In the genomic region with DNA sequence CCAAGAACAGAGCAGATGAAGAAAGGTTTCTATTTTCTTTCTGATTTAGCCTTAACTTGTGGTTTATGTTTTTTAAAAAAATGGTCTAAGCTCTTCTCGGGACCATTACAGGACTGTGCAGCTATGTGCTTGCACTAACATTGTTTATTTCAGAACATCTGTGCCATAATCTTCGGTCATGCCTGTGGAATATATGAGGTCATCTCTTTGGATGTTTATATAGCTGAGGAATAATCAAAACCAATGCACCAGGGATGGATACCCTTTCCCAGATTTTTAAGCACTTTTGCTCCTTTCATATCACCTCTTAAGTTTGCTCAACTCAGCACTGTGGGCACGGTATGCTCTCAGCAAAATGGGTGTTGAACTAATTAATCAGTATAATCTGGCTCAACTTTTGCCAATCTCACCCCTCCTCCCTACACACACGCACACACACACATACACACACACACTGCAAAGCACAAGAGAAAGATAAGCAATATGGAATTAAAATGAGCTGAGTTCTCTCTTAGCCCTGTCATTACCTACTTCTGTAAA, we compare ENCODE assay signal across 17 cellular contexts.
A peak's percentile ranks its signal among the peaks of the same experiment; 100 is the strongest.
DNase-seq lines count a peak whose midpoint lies in the region; ATAC-seq and TF ChIP-seq lines count a peak whose summit lies in the region.
"Had no signal": no experiment of that assay in that cellular context is flagged by ENCODE, and none has a peak within 500 bp of the region (broad histone marks: within the 10 kb centered on the region; RNA-seq: fewer than 3 reads in every experiment).

No MANE protein-coding gene starts in this region.

- POLR2A ChIA-PET in AG04450 (lab: Yijun Ruan, JAX): interaction anchor here (0.6 to 1.5 kb wide), 8 partner anchors 11 to 940 kb away, joined by 3 to 12 read pairs (median 4); partner anchors contain the start of gene MEX3B

- DNase-seq in AG04450 (ENCODE audit: low read depth, low spot score) (peak; percentile 93), HCEC 1CT (peak; percentile 35), brain microvascular endothelial cell (peak; percentile 9), mesenchymal stem cell (peak; percentile 84)
- DNase-seq: ACHN; activated CD4-positive, alpha-beta T cell treated with anti-CD3 and anti-CD28 coated beads, Interleukin-2, amount 50 U/mL, for 1 hour; amniotic stem cell; CD4-positive, alpha-beta T cell; gastrocnemius medialis; left colon; NCI-H1417 treated with DMSO at 0.1 percent for 48 hours; NCI-H526; SIG-M5 had no signal

- in situ Hi-C loops in brain microvascular endothelial cell (cut with HindIII; ENCODE audit: low pct_ligation_motif_present, low sequenced_read_pairs): no loop called here

- no peak overlapping the region for H2BK12ac ChIP-seq in mesenchymal stem cell (ENCODE audit: low read length in 2 of 2)

- no peak overlapping the region for H4K8ac ChIP-seq in mesenchymal stem cell (ENCODE audit: low read length)

- H4K91ac ChIP-seq in mesenchymal stem cell (ENCODE audit: low read length): no peak overlapping the region

- no peak overlapping the region for H2BK15ac ChIP-seq in mesenchymal stem cell (ENCODE audit: low read depth, poor library complexity, severe bottlenecking)

- H3K27ac ChIP-seq in AG04450 (ENCODE audit: low read depth, low read length) (peak overlapping the region; percentile 97), brain microvascular endothelial cell (no peak overlapping the region), mesenchymal stem cell (ENCODE audit: low read length, poor library complexity, severe bottlenecking) (no peak overlapping the region)
- H3K27ac ChIP-seq: gastrocnemius medialis had no signal

- H3K36me3 ChIP-seq in brain microvascular endothelial cell (replicated peaks) (no peaks in the 10 kb centered on the region), mesenchymal stem cell (ENCODE audit: control insufficient read depth in 1 of 2, insufficient read depth in 2 of 2, low read depth in 1 of 2, low read length in 2 of 2) (no peaks in the 10 kb centered on the region)
- H3K36me3 ChIP-seq: gastrocnemius medialis had no signal

- H2AFZ ChIP-seq in mesenchymal stem cell (ENCODE audit: low read depth, low read length): no peak overlapping the region

- ATAC-seq in HG03135 (IDR thresholded peaks at IDR 0.05; ENCODE audit: unreplicated experiment) (no peak), HG02973 (IDR thresholded peaks at IDR 0.05; ENCODE audit: unreplicated experiment) (no peak), GM21737 (IDR thresholded peaks at IDR 0.05; ENCODE audit: unreplicated experiment) (no peak), HG03280 (IDR thresholded peaks at IDR 0.05; ENCODE audit: unreplicated experiment) (no peak)
- ATAC-seq: gastrocnemius medialis, left colon had no signal

- no peaks in the 10 kb centered on the region for H3K79me1 ChIP-seq in mesenchymal stem cell (replicated peaks; ENCODE audit: low read length, poor library complexity, severe bottlenecking)

- 37% methylated on average over 3 of the region's 4 CpGs for WGBS in mesenchymal stem cell

- no peak overlapping the region for H3K23ac ChIP-seq in mesenchymal stem cell (ENCODE audit: low read length in 2 of 2)

- H3K9ac ChIP-seq in mesenchymal stem cell (ENCODE audit: low read length): no peak overlapping the region

- no peaks in the 10 kb centered on the region for H3K4me1 ChIP-seq in mesenchymal stem cell (ENCODE audit: control insufficient read depth, insufficient read depth, low read depth, low read length)
- H3K4me1 ChIP-seq: gastrocnemius medialis had no signal

- no peak overlapping the region for H3K4me3 ChIP-seq in AG04450 (ENCODE audit: low read depth, low read length)
- H3K4me3 ChIP-seq in brain microvascular endothelial cell (ENCODE audit: low read depth, low read length): no peak overlapping the region
- no peak overlapping the region for H3K4me3 ChIP-seq in mesenchymal stem cell (ENCODE audit: insufficient read depth in 1 of 2, low read depth in 1 of 2, low read length in 2 of 2)
- H3K4me3 ChIP-seq: gastrocnemius medialis had no signal

- H2BK120ac ChIP-seq in mesenchymal stem cell (ENCODE audit: low read depth, low read length): no peak overlapping the region

- H3K4ac ChIP-seq in mesenchymal stem cell (ENCODE audit: low read depth in 1 of 2, low read length in 2 of 2): no peak overlapping the region

- H3K27me3 ChIP-seq in AG04450 (ENCODE audit: control insufficient read depth, insufficient read depth, low read length): no peaks in the 10 kb centered on the region
- no peaks in the 10 kb centered on the region for H3K27me3 ChIP-seq in brain microvascular endothelial cell (replicated peaks)
- H3K27me3 ChIP-seq in mesenchymal stem cell (ENCODE audit: control insufficient read depth in 1 of 2, insufficient read depth in 1 of 2, low read length in 2 of 2): no peaks in the 10 kb centered on the region
- H3K27me3 ChIP-seq: gastrocnemius medialis had no signal

- H3K14ac ChIP-seq in mesenchymal stem cell (ENCODE audit: low read length in 2 of 2): no peak overlapping the region

- H3K9me3 ChIP-seq in AG04450 (ENCODE audit: control insufficient read depth, insufficient read depth, low read length): no peaks in the 10 kb centered on the region
- peaks cover 3% of the 10 kb centered on the region for H3K9me3 ChIP-seq in mesenchymal stem cell (ENCODE audit: control insufficient read depth, low read length)
- H3K9me3 ChIP-seq: gastrocnemius medialis had no signal

- no peak for TF ChIP-seq CTCF in AG04450 (IDR thresholded peaks at IDR 0.05; ENCODE audit: low read depth, low read length)
- TF ChIP-seq CTCF in brain microvascular endothelial cell (IDR thresholded peaks at IDR 0.05; ENCODE audit: low read depth, low read length, missing control alignments): no peak

- H2BK5ac ChIP-seq in mesenchymal stem cell (ENCODE audit: low read depth, low read length, poor library complexity, severe bottlenecking): no peak overlapping the region

- peak overlapping the region in 1 of 2 experiments; percentile 40 for H3K18ac ChIP-seq in mesenchymal stem cell (ENCODE audit: low read depth in 1 of 2, low read length in 2 of 2)

- CTCF ChIA-PET in AG04450 (lab: Charles Lee): interaction anchor here (0.6 to 2.1 kb wide), 2 partner anchors 189 to 232 kb away, joined by 3 to 8 read pairs; no protein-coding TSS in a partner anchor

- no peak overlapping the region for H3K4me2 ChIP-seq in mesenchymal stem cell (ENCODE audit: low read length, poor library complexity, severe bottlenecking)

- H2AK5ac ChIP-seq in mesenchymal stem cell (ENCODE audit: low read length, severe bottlenecking): no peak overlapping the region

Comparison
In these comparisons a context has a peak if more than half of its experiments do, and no peak if none do; other contexts are left out.
1. DNase-seq: peak in every context shown above with its lines; median percentile 93 in AG04450; 84 in mesenchymal stem cell; 35 in HCEC 1CT; 9 in brain microvascular endothelial cell.